In the genomic region with DNA sequence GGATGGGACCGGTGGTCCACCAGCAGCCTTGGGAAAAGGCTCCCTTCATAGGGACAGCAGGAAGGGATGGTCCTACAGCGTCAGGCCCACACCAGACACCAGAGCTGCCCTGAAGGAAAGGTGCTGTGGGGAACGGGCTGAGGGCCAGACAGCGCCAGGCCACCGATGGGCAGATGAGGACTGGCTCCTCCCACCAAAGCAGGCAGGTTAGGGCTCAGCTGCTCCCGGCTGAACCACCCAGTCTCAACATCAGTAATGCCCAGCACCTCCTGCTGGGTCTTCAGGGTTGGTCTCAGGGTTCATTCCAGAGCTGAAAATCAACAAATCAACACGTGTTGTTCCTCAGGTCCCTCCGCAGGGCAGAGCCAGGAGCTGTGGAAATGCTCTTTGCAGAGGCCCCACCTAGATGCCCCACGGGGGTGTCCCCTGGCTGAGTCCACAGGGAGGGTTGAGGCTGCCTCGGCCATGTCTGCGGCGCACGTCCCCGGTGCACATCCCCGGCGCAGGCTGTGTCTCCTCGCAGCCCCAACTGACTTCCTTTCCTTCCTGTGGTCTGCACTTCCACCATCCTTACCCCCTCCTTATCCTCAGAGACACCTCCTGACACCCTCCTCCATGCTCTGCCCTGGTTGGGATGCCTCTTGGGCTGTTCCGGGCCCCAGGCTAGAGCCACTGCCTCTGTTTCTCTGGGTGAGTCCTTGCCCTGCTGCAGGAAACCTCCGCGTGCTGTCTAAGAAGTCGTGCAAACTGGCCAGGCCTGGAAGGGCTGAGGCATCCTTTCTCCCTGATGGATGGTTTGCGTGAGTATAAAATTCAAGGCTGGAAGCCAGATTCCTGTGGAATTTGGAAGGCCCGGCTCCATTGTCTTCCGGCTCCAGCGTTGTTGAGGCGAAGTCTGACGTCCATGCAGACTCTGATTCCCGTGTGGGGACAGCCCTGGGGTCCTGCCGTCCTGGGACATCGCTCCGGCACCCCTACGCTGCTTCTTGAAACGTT, we compare ENCODE assay signal across 24 cellular contexts. TPM values are rescaled to one million over a fixed set of nuclear protein-coding genes. Genes with fewer than 3 reads are reported as not detected.
DNase-seq lines count a peak whose midpoint lies in the region; ATAC-seq, FAIRE-seq and TF ChIP-seq lines count a peak whose summit lies in the region.
"Had no signal": no experiment of that assay in that cellular context is flagged by ENCODE, and none has a peak within 500 bp of the region (broad histone marks: within the 10 kb centered on the region; RNA-seq: fewer than 3 reads in every experiment).

No MANE protein-coding gene starts in this region.

- H3K27ac ChIP-seq in Panc1 (ENCODE audit: low read length) = no peak overlapping the region
- H3K27ac ChIP-seq: vagina had no signal

- TF ChIP-seq POLR2A in erythroblast (IDR thresholded peaks at IDR 0.05; ENCODE audit: low read length) (no peak), GM12892 (IDR thresholded peaks at IDR 0.05; ENCODE audit: low read depth, low read length) (no peak)

- TF ChIP-seq CTCF in Panc1 (IDR thresholded peaks at IDR 0.05) (no peak), foreskin fibroblast (IDR thresholded peaks at IDR 0.05; ENCODE audit: low read depth, low read length) (no peak)

- in situ Hi-C loops in Panc1 (cut with HindIII; ENCODE audit: low pct_unique_long_range_greater_than_20kb, low sequenced_read_pairs) = no loop called here

- no peak for FAIRE-seq in GM12892 (lab: Jason Lieb, UNC)

- intact Hi-C loops in Panc1 (cut with micrococcal nuclease; ENCODE audit: unreplicated experiment) (no loop called here), sciatic nerve (cut with DNase I) (no loop called here)

- no peaks in the 10 kb centered on the region for H3K36me3 ChIP-seq in Panc1 (ENCODE audit: control insufficient read depth, insufficient read depth, low read length)
- H3K36me3 ChIP-seq: vagina had no signal

- 0 out of 2 replicates have a peak, but pooled peaks have one; percentile 11 for ATAC-seq in Panc1
- no peak for ATAC-seq in sciatic nerve
- ATAC-seq: left lobe of liver had no signal

- DNase-seq in activated effector memory CD4-positive, alpha-beta T cell treated with anti-CD3 and anti-CD28 coated beads, Interleukin-2, amount 50 U/mL, for 16 hours = peak; percentile 51
- DNase-seq in activated effector memory CD4-positive, alpha-beta T cell treated with Interleukin-2 at 50 U/mL for 16 hours = no peak
- DNase-seq in Panc1 (ENCODE audit: low read depth, low spot score) (no peak), foreskin fibroblast (peak; percentile 18 to 28), sciatic nerve (ENCODE audit: low spot score) (peak; percentile 36), erythroblast (lab: John Stamatoyannopoulos, UW) (no peak), GM12892 (ENCODE audit: insufficient read length) (no peak), NAMALWA (ENCODE audit: low spot score) (no peak)
- DNase-seq: 8988T; activated CD4-positive, alpha-beta T cell treated with anti-CD3 and anti-CD28 coated beads, Interleukin-2, amount 10 ng/mL, durations not matched to agents 24 days and 14 days; activated CD8-positive, alpha-beta memory T cell treated with anti-CD3 and anti-CD28 coated beads, Interleukin-2, amount 50 U/mL, for 4 hours; amniotic stem cell; effector CD4-positive, alpha-beta T cell; GOT3; KG1; NCI-H1694; NCI-H2171 treated with DMSO at 0.1 percent for 48 hours; NCI-H69; SHP77 treated with DMSO at 0.1 percent for 48 hours had no signal

- peaks cover 5% of the 10 kb centered on the region; the same call in 1 of the 2 replicates for H3K4me1 ChIP-seq in Panc1 (ENCODE audit: control insufficient read depth, insufficient read depth, low read length)
- H3K4me1 ChIP-seq: vagina had no signal

- H3K9me3 ChIP-seq in Panc1 (ENCODE audit: control insufficient read depth, insufficient read depth, low read depth, low read length) = 0 out of 2 replicates have a peak, but pooled peaks cover under 1% of the 10 kb centered on the region
- H3K9me3 ChIP-seq: mucosa of descending colon, vagina had no signal

- POLR2A ChIA-PET in Panc1 (lab: Charles Lee) = no interaction called here

- peaks cover 3% of the 10 kb centered on the region for H3K27me3 ChIP-seq in Panc1 (ENCODE audit: control insufficient read depth, insufficient read depth, low read length)
- H3K27me3 ChIP-seq: vagina had no signal

- H3K4me3 ChIP-seq in Panc1 (ENCODE audit: low read depth in 2 of 2, low read length in 2 of 2) = no peak overlapping the region
- H3K4me3 ChIP-seq in foreskin fibroblast (ENCODE audit: low read depth in 1 of 2, low read length in 2 of 2) = no peak overlapping the region
- H3K4me3 ChIP-seq: mucosa of descending colon, vagina had no signal

- BruUV-seq in Panc1 (replicated peaks; lab: Mats Ljungman, UMichigan) = no TSS peak

- CTCF ChIA-PET in Panc1 (lab: Charles Lee) = no interaction called here

RNA-seq across cellular contexts. Expression of gene CFAP46, which starts 32.8 kb away (rescaled TPM):
- total RNA-seq in Panc1 (2021; ENCODE audit: unreplicated experiment) (1.6 TPM), sciatic nerve (1.1 TPM)
- 1.4 TPM for polyA plus RNA-seq in Panc1 (2012; ENCODE audit: insufficient read length)
- not detected for polyA plus RNA-seq in GM12892 (2012; ENCODE audit: missing spikeins)
- total RNA-seq: activated CD4-positive, alpha-beta T cell treated with anti-CD3 and anti-CD28 coated beads, Interleukin-2, amount 10 ng/mL, durations not matched to agents 24 days and 14 days; OCI-LY7; T-helper 1 cell treated with Interleukin-12 subunit alpha and Interleukin-12 subunit beta and Interleukin-4 antibody, amounts not matched to agents 30 ng/mL and 1 ng/mL, for 36 hours; vagina had no signal

Comparison
In these comparisons a context has a peak if more than half of its experiments do, and no peak if none do; other contexts are left out.
1. DNase-seq: peak in activated effector memory CD4-positive, alpha-beta T cell treated with anti-CD3 and anti-CD28 coated beads, Interleukin-2, amount 50 U/mL, for 16 hours (single experiment), foreskin fibroblast (2 of 2) and sciatic nerve (single experiment); none in activated effector memory CD4-positive, alpha-beta T cell treated with Interleukin-2 at 50 U/mL for 16 hours (single experiment), Panc1 (single experiment), erythroblast (0 of 2), GM12892 (single experiment) and NAMALWA (single experiment).